ENCODE assay signal across 13 cellular contexts in genomic region chr3:110420158-110420641, GRCh38.
DNase-seq lines count a peak whose midpoint lies in the region; ATAC-seq, FAIRE-seq and TF ChIP-seq lines count a peak whose summit lies in the region.
"Had no signal": no experiment of that assay in that cellular context is flagged by ENCODE, and none has a peak within 500 bp of the region (broad histone marks: within the 10 kb centered on the region; RNA-seq: fewer than 3 reads in every experiment).

No MANE protein-coding gene starts in this region.

- no peak for FAIRE-seq in H1 (lab: Jason Lieb, UNC)
- FAIRE-seq: frontal cortex had no signal

- CTCF ChIA-PET in H1 (lab: Charles Lee; ENCODE audit: partially characterized antibody), result interaction anchor here (1.7 kb wide), 1 partner anchor 16 kb away, joined by 4 read pairs; no protein-coding TSS in a partner anchor

- H3K4me3 ChIP-seq in H1 (ENCODE audit: extremely low read depth in 1 of 4, insufficient read depth in 2 of 4, low read depth in 3 of 4, low read length in 4 of 4), result no peak overlapping the region
- no peak overlapping the region for H3K4me3 ChIP-seq in neuronal stem cell (ENCODE audit: low read length in 2 of 2)
- H3K4me3 ChIP-seq in psoas muscle, result no peak overlapping the region
- H3K4me3 ChIP-seq: adrenal gland had no signal

- no peak overlapping the region for H2AFZ ChIP-seq in H1 (ENCODE audit: low read length)
- H2AFZ ChIP-seq in neuronal stem cell (ENCODE audit: low read length), result peak overlapping the region; percentile 43

- no peak overlapping the region for H3K27ac ChIP-seq in H1 (ENCODE audit: low read depth, low read length)
- no peak overlapping the region for H3K27ac ChIP-seq in neuronal stem cell (replicated peaks; ENCODE audit: low read length)
- no peak overlapping the region for H3K27ac ChIP-seq in psoas muscle
- H3K27ac ChIP-seq: adrenal gland had no signal

- no peak for ATAC-seq in psoas muscle
- ATAC-seq in GM18868 (IDR thresholded peaks at IDR 0.05; ENCODE audit: unreplicated experiment), result no peak
- no peak for ATAC-seq in GM18502 (IDR thresholded peaks at IDR 0.05; ENCODE audit: poor library complexity, unreplicated experiment)

- H2BK120ac ChIP-seq in H1 (replicated peaks; ENCODE audit: low read depth, low read length) (no peak overlapping the region), neuronal stem cell (ENCODE audit: low read depth, low read length) (no peak overlapping the region)

- no peak overlapping the region for H4K8ac ChIP-seq in H1 (ENCODE audit: extremely low read depth, insufficient read depth, low read length)
- H4K8ac ChIP-seq in neuronal stem cell (ENCODE audit: low read depth, low read length), result no peak overlapping the region

- no peak overlapping the region for H3K23ac ChIP-seq in H1 (ENCODE audit: insufficient read length)
- no peak overlapping the region for H3K23ac ChIP-seq in neuronal stem cell (ENCODE audit: low read depth, low read length, poor library complexity)

- no peak overlapping the region for H3K18ac ChIP-seq in H1 (ENCODE audit: extremely low read depth, low read length)
- no peak overlapping the region for H3K18ac ChIP-seq in neuronal stem cell (ENCODE audit: low read length)

- H3K4me1 ChIP-seq in H1 (replicated peaks in 1 of 4; ENCODE audit: control insufficient read depth in 3 of 4, insufficient read depth in 4 of 4, low read length in 3 of 4) (no peaks in the 10 kb centered on the region), neuronal stem cell (ENCODE audit: control insufficient read depth in 2 of 2, insufficient read depth in 1 of 2, low read depth in 1 of 2, low read length in 2 of 2) (peaks cover 0 to 6% of the 10 kb centered on the region in 2 donors), psoas muscle (no peaks in the 10 kb centered on the region)

- H3K27me3 ChIP-seq in H1 (replicated peaks in 1 of 4; ENCODE audit: control insufficient read depth in 3 of 4, extremely low read depth in 1 of 4, insufficient read depth in 3 of 4, low read length in 3 of 4) (no peaks in the 10 kb centered on the region), neuronal stem cell (ENCODE audit: control insufficient read depth in 3 of 3, insufficient read depth in 3 of 3, low read depth in 1 of 3, low read length in 3 of 3) (no peaks in the 10 kb centered on the region), psoas muscle (ENCODE audit: insufficient read depth in 3 of 3, low read length in 2 of 3) (no peaks in the 10 kb centered on the region)
- H3K27me3 ChIP-seq: adrenal gland had no signal

- H2AK5ac ChIP-seq in H1 (ENCODE audit: low read depth, low read length) (no peak overlapping the region), neuronal stem cell (ENCODE audit: low read depth, low read length) (no peak overlapping the region)

- no peaks in the 10 kb centered on the region for H3K79me2 ChIP-seq in H1 (ENCODE audit: control insufficient read depth in 1 of 2, insufficient read depth in 2 of 2, low read length in 2 of 2)

- no peak for TF ChIP-seq RAD21 in H1 (IDR thresholded peaks at IDR 0.05 in 1 of 2, conservative IDR thresholded peaks at IDR 0.05 in 1 of 2; ENCODE audit: low read depth in 2 of 2, low read length in 2 of 2)

- DNase-seq in Caki2 (ENCODE audit: low read depth) (peak; percentile 65), OCI-M1 (lab: John Stamatoyannopoulos, UW) (peak; percentile 18), H1 (ENCODE audit: low read depth in 1 of 2, low spot score in 2 of 2) (no peak), neuronal stem cell (ENCODE audit: low spot score) (no peak), psoas muscle (no peak), DMS79 (lab: John Stamatoyannopoulos, UW) (no peak)
- DNase-seq: activated CD4-positive, alpha-beta T cell treated with anti-CD3 and anti-CD28 coated beads, Interleukin-2, amount 10 ng/mL, durations not matched to agents 7 days and 5 days; adrenal gland; NCI-H1694 treated with DMSO at 0.1 percent for 48 hours; stimulated activated CD4-positive, alpha-beta T cell treated with anti-CD3 and anti-CD28 coated beads, Interleukin-2, amount 100 ng/mL, for 24 hours had no signal

- H3K4me2 ChIP-seq in H1 (ENCODE audit: insufficient read depth in 1 of 2, low read depth in 2 of 2, low read length in 2 of 2), result no peak overlapping the region
- no peak overlapping the region for H3K4me2 ChIP-seq in neuronal stem cell (ENCODE audit: insufficient read depth, low read length, poor library complexity, severe bottlenecking)

- TF ChIP-seq CTCF in H1 (IDR thresholded peaks at IDR 0.05; ENCODE audit: control extremely low read depth in 1 of 3, insufficient read depth in 1 of 3, low read depth in 1 of 3, low read length in 3 of 3), result no peak
- TF ChIP-seq CTCF in psoas muscle (IDR thresholded peaks at IDR 0.05), result no peak

- H3K36me3 ChIP-seq in H1 (ENCODE audit: control insufficient read depth in 2 of 4, insufficient read depth in 4 of 4, low read length in 3 of 4) (no peaks in the 10 kb centered on the region), neuronal stem cell (replicated peaks in 1 of 2; ENCODE audit: control insufficient read depth in 2 of 2, insufficient read depth in 2 of 2, low read length in 2 of 2) (no peaks in the 10 kb centered on the region), psoas muscle (ENCODE audit: insufficient read depth in 1 of 2, low read depth in 1 of 2) (no peaks in the 10 kb centered on the region)
- H3K36me3 ChIP-seq: adrenal gland had no signal

- H4K20me1 ChIP-seq in H1 (replicated peaks in 1 of 2; ENCODE audit: control insufficient read depth in 1 of 2, insufficient read depth in 2 of 2, low read length in 2 of 2), result no peaks in the 10 kb centered on the region

- in situ Hi-C loops in Caki2 (cut with HindIII; ENCODE audit: low pct_unique_long_range_greater_than_20kb, low sequenced_read_pairs), result no loop called here

- TF ChIP-seq EP300 in H1 (IDR thresholded peaks at IDR 0.05; ENCODE audit: borderline replicate concordance in 1 of 2, low read depth in 2 of 2, low read length in 2 of 2), result no peak

- H4K91ac ChIP-seq in H1 (replicated peaks; ENCODE audit: insufficient read length, low read length) (no peak overlapping the region), neuronal stem cell (ENCODE audit: low read depth, low read length, poor library complexity) (no peak overlapping the region)

- H3K79me1 ChIP-seq in H1 (ENCODE audit: low read depth, low read length) (no peaks in the 10 kb centered on the region), neuronal stem cell (ENCODE audit: low read depth, low read length) (no peaks in the 10 kb centered on the region)

- no peak overlapping the region for H2BK20ac ChIP-seq in H1 (ENCODE audit: low read length)

- no peak for TF ChIP-seq POLR2A in H1 (IDR thresholded peaks at IDR 0.05; ENCODE audit: control extremely low read depth in 1 of 2, low read depth in 2 of 2, low read length in 2 of 2)

- H2BK12ac ChIP-seq in H1 (ENCODE audit: low read depth, low read length), result no peak overlapping the region
- no peak overlapping the region for H2BK12ac ChIP-seq in neuronal stem cell (ENCODE audit: low read length)

- peak overlapping the region; percentile 60 for H4K5ac ChIP-seq in H1 (ENCODE audit: insufficient read length, low read depth, low read length)

- H2BK15ac ChIP-seq in H1 (ENCODE audit: low read length) (no peak overlapping the region), neuronal stem cell (ENCODE audit: low read length) (no peak overlapping the region)

- H3K4ac ChIP-seq in H1 (replicated peaks; ENCODE audit: insufficient read length, low read depth, low read length) (no peak overlapping the region), neuronal stem cell (ENCODE audit: low read length) (no peak overlapping the region)

- H3K9me3 ChIP-seq in H1 (ENCODE audit: insufficient read depth in 2 of 2, low read depth in 1 of 2, low read length in 1 of 2) (no peaks in the 10 kb centered on the region), neuronal stem cell (replicated peaks in 1 of 2; ENCODE audit: control insufficient read depth in 2 of 2, insufficient read depth in 1 of 2, low read depth in 1 of 2, low read length in 2 of 2) (no peaks in the 10 kb centered on the region), psoas muscle (no peaks in the 10 kb centered on the region)
- H3K9me3 ChIP-seq: adrenal gland had no signal

- H3K9ac ChIP-seq in H1 (replicated peaks in 1 of 4; ENCODE audit: extremely low read depth in 1 of 4, low read depth in 3 of 4, low read length in 3 of 4) (no peak overlapping the region), neuronal stem cell (ENCODE audit: low read depth, low read length, poor library complexity) (no peak overlapping the region)

- POLR2A ChIA-PET in H1 (lab: Charles Lee; ENCODE audit: partially characterized antibody), result no interaction called here

- H3K56ac ChIP-seq in H1 (replicated peaks; ENCODE audit: insufficient read length, low read depth, low read length), result no peak overlapping the region

- 95% methylated on average over 3 of the region's 3 CpGs; no CpG with 5 or more reads in 1 of the 2 experiments for WGBS in H1 (ENCODE audit: extremely low coverage in 1 of 2, insufficient coverage in 1 of 2, insufficient read length in 1 of 2, insufficient replicate concordance in 2 of 2, low coverage in 1 of 2, low lambda C conversion rate in 2 of 2, missing lambda C conversion rate in 1 of 2), 2 experiments
- no CpG with 5 or more reads among the region's 3 CpGs for WGBS in neuronal stem cell (ENCODE audit: extremely low coverage in 2 of 2, insufficient read length in 2 of 2, insufficient replicate concordance in 1 of 2), 2 donors
- WGBS in psoas muscle, 3 donors, result 41 to 62% (median 46%) methylated on average over 3 of the region's 3 CpGs

- H3K23me2 ChIP-seq in H1 (ENCODE audit: low read depth, low read length), result no peaks in the 10 kb centered on the region

- H2BK5ac ChIP-seq in H1 (ENCODE audit: low read depth, low read length), result no peak overlapping the region
- H2BK5ac ChIP-seq in neuronal stem cell (ENCODE audit: low read length), result no peak overlapping the region

- intact Hi-C loops in psoas muscle (cut with DNase I), result no loop called here

- H3K14ac ChIP-seq in H1 (ENCODE audit: insufficient read length) (no peak overlapping the region), neuronal stem cell (ENCODE audit: low read length) (no peak overlapping the region)

TF ChIP-seq in H1, 55 proteins besides CTCF, POLR2A, EP300 and RAD21:
- TF ChIP-seq CEBPB (IDR thresholded peaks at IDR 0.05; ENCODE audit: low read depth, low read length), result no peak
- 0 out of 2 replicates have a peak, but pooled peaks have one; percentile 40 for TF ChIP-seq JUND (IDR thresholded peaks at IDR 0.05; ENCODE audit: low read length)
- no peak for TF ChIP-seq ATF3 (IDR thresholded peaks at IDR 0.05; ENCODE audit: insufficient read depth, low read depth, low read length)

Comparison
In these comparisons a context has a peak if more than half of its experiments do, and no peak if none do; other contexts are left out.
1. DNase-seq: peak in Caki2 (single experiment) and OCI-M1 (single experiment); none in H1 (0 of 2), neuronal stem cell (single experiment), psoas muscle (0 of 2) and DMS79 (single experiment).